13 cellular contexts compared by ENCODE assay signal in genomic region chr2:57890462-57890861, GRCh38.
DNase-seq lines count a peak whose midpoint lies in the region; ATAC-seq and TF ChIP-seq lines count a peak whose summit lies in the region.
"Had no signal": no experiment of that assay in that cellular context is flagged by ENCODE, and none has a peak within 500 bp of the region (broad histone marks: within the 10 kb centered on the region; RNA-seq: fewer than 3 reads in every experiment).

No MANE protein-coding gene starts in this region.

- DNase-seq in Caki2 (ENCODE audit: low read depth) (peak; percentile 19), fibroblast of gingiva (ENCODE audit: low read depth) (peak; percentile 45), hippocampal formation (lab: John Stamatoyannopoulos, UW) (no peak), GM10266 (ENCODE audit: extremely low spot score) (no peak), SKM-1 treated with dmso at 0.1 percent for 144 hours (lab: John Stamatoyannopoulos, UW; ENCODE audit: unreplicated experiment) (no peak)
- no peak for DNase-seq in stimulated activated CD4-positive, alpha-beta T cell treated with anti-CD3 and anti-CD28 coated beads, Interleukin-4, amount 100 ng/mL, for 24 hours
- DNase-seq: activated CD4-positive, alpha-beta T cell treated with anti-CD3 and anti-CD28 coated beads, Interleukin-2, amount 50 U/mL, for 48 hours; aorta; CD4-positive, alpha-beta T cell; MM.1S; uterus had no signal

- in situ Hi-C loops in Caki2 (cut with HindIII; ENCODE audit: low pct_unique_long_range_greater_than_20kb, low sequenced_read_pairs), result no loop called here

- ATAC-seq in GM21360 (IDR thresholded peaks at IDR 0.05; ENCODE audit: unreplicated experiment) (peak; percentile 48), HG03354 (IDR thresholded peaks at IDR 0.05; ENCODE audit: poor library complexity, severe bottlenecking, unreplicated experiment) (peak; percentile 59)

- no peak for TF ChIP-seq CTCF in GM10266 (IDR thresholded peaks at IDR 0.05; ENCODE audit: control insufficient read depth, insufficient read depth, low read depth, missing control alignments)

Comparison
In these comparisons a context has a peak if more than half of its experiments do, and no peak if none do; other contexts are left out.
1. DNase-seq: peak in Caki2 (single experiment) and fibroblast of gingiva (single experiment); none in hippocampal formation (0 of 2), GM10266 (single experiment), SKM-1 treated with dmso at 0.1 percent for 144 hours (single experiment) and stimulated activated CD4-positive, alpha-beta T cell treated with anti-CD3 and anti-CD28 coated beads, Interleukin-4, amount 100 ng/mL, for 24 hours (single experiment).